In the genomic region with DNA sequence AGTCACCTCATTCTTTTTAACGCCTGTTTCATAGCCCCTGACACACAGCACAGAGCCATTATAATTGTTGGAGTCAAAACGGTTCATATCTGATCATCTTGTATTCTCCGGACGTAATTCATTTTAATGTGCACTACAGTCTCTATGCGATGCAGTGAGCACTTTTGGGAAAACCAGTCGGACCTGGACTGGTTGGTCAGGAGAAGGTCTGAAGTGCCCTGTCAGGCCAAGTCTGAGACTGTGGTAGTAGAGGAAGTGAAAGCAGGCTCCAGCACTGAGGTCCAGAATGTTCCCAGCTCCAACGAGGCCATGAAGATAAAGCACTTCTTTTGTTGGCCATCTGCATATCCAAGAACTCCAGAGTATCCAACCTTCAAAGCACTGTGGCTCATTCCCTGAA, we compare ENCODE assay signal across 10 cellular contexts.
DNase-seq lines count a peak whose midpoint lies in the region; ATAC-seq, FAIRE-seq and TF ChIP-seq lines count a peak whose summit lies in the region.
"Had no signal": no experiment of that assay in that cellular context is flagged by ENCODE, and none has a peak within 500 bp of the region (broad histone marks: within the 10 kb centered on the region; RNA-seq: fewer than 3 reads in every experiment).

No MANE protein-coding gene starts in this region.

- no peaks in the 10 kb centered on the region for H3K36me3 Mint-ChIP-seq in activated T-helper 17 cell treated with anti-CD3 and anti-CD28 coated beads, Interleukin-2, amount 50 U/mL, for 72 hours (ENCODE audit: low read depth)

- H3K36me3 ChIP-seq in right atrium auricular region, result no peaks in the 10 kb centered on the region

- H3K9me3 ChIP-seq in right atrium auricular region, result peaks cover 0 to 4% of the 10 kb centered on the region in 2 donors

- no peak for TF ChIP-seq CTCF in right atrium auricular region (IDR thresholded peaks at IDR 0.05)

- peaks cover 26% of the 10 kb centered on the region for H3K4me1 Mint-ChIP-seq in activated T-helper 17 cell treated with anti-CD3 and anti-CD28 coated beads, Interleukin-2, amount 50 U/mL, for 72 hours

- H3K27me3 ChIP-seq in right atrium auricular region, result no peaks in the 10 kb centered on the region

- H3K27me3 Mint-ChIP-seq in activated T-helper 17 cell treated with anti-CD3 and anti-CD28 coated beads, Interleukin-2, amount 50 U/mL, for 72 hours, result peaks cover 15% of the 10 kb centered on the region

- H3K4me1 ChIP-seq in right atrium auricular region, result peaks cover 0 to 71% of the 10 kb centered on the region in 2 donors

- peak overlapping the region; percentile 27 for H3K4me3 Mint-ChIP-seq in activated T-helper 17 cell treated with anti-CD3 and anti-CD28 coated beads, Interleukin-2, amount 50 U/mL, for 72 hours
- H3K4me3 Mint-ChIP-seq: IgD-negative memory B cell had no signal

- no peak for ATAC-seq in activated T-helper 17 cell treated with anti-CD3 and anti-CD28 coated beads, Interleukin-2, amount 50 U/mL, for 72 hours (replicated peaks)
- no peak for ATAC-seq in HG03039 (IDR thresholded peaks at IDR 0.05; ENCODE audit: unreplicated experiment)
- no peak for ATAC-seq in GM18873 (IDR thresholded peaks at IDR 0.05; ENCODE audit: low FRiP score, unreplicated experiment)

- H3K27ac Mint-ChIP-seq in activated T-helper 17 cell treated with anti-CD3 and anti-CD28 coated beads, Interleukin-2, amount 50 U/mL, for 72 hours, result no peak overlapping the region

- TF ChIP-seq POLR2A in H54 (IDR thresholded peaks at IDR 0.05; ENCODE audit: low read depth, low read length), result no peak

- FAIRE-seq in H54 (lab: Jason Lieb, UNC), result no peak

- H3K27ac ChIP-seq in right atrium auricular region, result peak overlapping the region; percentile 62 to 73
- peak overlapping the region in 19 of 21 experiments; percentile 31 to 87 (median 71) for H3K27ac ChIP-seq in skin epidermis

- H3K4me3 ChIP-seq in right atrium auricular region (peak overlapping the region in 1 of 2 donors; percentile 11), skin epidermis (no peak overlapping the region)

- DNase-seq in EH (ENCODE audit: low read depth), result peak; percentile 32
- no peak for DNase-seq in right atrium auricular region (ENCODE audit: low spot score)
- no peak for DNase-seq in H54 (ENCODE audit: insufficient read length, low spot score)
- no peak for DNase-seq in NCI-H1417 treated with DMSO at 0.1 percent for 48 hours (lab: John Stamatoyannopoulos, UW)
- DNase-seq: glutamatergic neuron had no signal

- no peaks in the 10 kb centered on the region for H3K9me3 Mint-ChIP-seq in activated T-helper 17 cell treated with anti-CD3 and anti-CD28 coated beads, Interleukin-2, amount 50 U/mL, for 72 hours
